10 cellular contexts compared by ENCODE assay signal in the genomic region with DNA sequence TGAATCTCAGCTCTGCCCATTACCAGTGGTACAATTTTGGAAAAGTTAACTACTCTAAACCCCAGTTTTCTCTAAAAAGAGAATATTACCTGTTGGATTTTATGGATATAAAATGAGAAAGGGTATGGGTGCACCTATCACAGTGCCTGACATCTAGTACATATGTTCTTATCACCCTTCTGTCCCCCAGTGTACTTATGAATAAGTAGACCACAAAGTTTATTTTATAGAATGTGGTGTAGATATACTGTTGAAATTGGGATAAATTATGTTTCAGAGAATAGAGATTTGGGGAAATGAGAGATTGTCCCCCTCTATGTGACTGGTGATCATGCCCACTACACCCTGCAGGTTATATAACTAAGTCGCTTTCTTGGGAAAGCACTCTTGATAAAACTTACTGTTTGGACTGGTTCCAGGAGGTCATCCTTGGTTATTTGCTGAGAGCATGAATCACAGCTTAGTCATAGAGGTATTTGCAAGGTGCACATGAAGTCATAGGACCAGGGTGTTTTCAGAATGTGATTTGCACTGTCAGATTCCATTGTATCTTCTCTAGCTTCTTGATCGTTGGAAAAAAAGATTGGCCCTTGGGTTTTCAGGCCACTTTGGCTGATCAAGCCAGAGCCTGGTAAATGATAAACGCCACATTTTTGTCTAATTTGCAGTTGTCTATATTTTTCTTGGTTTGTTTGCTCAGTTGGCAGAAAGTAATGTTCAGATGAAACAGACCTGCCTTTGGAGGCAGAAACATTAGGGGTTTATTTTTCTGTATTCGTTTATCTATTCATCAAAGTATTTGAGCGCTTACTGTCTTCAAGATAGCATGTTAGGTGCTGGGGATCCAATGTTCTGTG. TPM values are rescaled to one million over a fixed set of nuclear protein-coding genes. Genes with fewer than 3 reads are reported as not detected.
DNase-seq lines count a peak whose midpoint lies in the region; ATAC-seq and TF ChIP-seq lines count a peak whose summit lies in the region.
"Had no signal": no experiment of that assay in that cellular context is flagged by ENCODE, and none has a peak within 500 bp of the region (broad histone marks: within the 10 kb centered on the region; RNA-seq: fewer than 3 reads in every experiment).

No MANE protein-coding gene starts in this region.

- no peak for TF ChIP-seq CTCF in left lung (IDR thresholded peaks at IDR 0.05)

- H3K27ac ChIP-seq in left lung: peak overlapping the region in 1 of 2 donors; percentile 96

- peak; percentile 86 for DNase-seq in A172 (ENCODE audit: low spot score)
- peak; percentile 97 for DNase-seq in HPDE6-E6E7 (ENCODE audit: extremely low spot score)
- DNase-seq in amniotic epithelial cell (ENCODE audit: low read depth): peak; percentile 86
- DNase-seq in left lung: no peak
- DNase-seq in naive thymus-derived CD8-positive, alpha-beta T cell: no peak
- DNase-seq in NOMO-1 treated with dmso at 0.1 percent for 144 hours (lab: John Stamatoyannopoulos, UW; ENCODE audit: unreplicated experiment): no peak
- DNase-seq in inferior parietal cortex (ENCODE audit: extremely low spot score): no peak
- DNase-seq: NCI-H510A treated with DMSO at 0.1 percent for 48 hours had no signal

- no peaks in the 10 kb centered on the region for H3K27me3 ChIP-seq in left lung

- H3K9me3 ChIP-seq in left lung: no peaks in the 10 kb centered on the region

- H3K4me3 Mint-ChIP-seq in naive thymus-derived CD8-positive, alpha-beta T cell: no peak overlapping the region
- H3K4me3 Mint-ChIP-seq: neural crest cell had no signal

- peaks cover 0 to 60% of the 10 kb centered on the region in 2 donors for H3K4me1 ChIP-seq in left lung

- H3K4me1 Mint-ChIP-seq in naive thymus-derived CD8-positive, alpha-beta T cell: peaks cover 7 to 33% (median 19%) of the 10 kb centered on the region in 4 donors
- H3K4me1 Mint-ChIP-seq: neural crest cell had no signal

- ATAC-seq in left lung (peak; percentile 75), HG02798 (IDR thresholded peaks at IDR 0.05; ENCODE audit: poor library complexity, unreplicated experiment) (no peak)
- no peak for ATAC-seq in naive thymus-derived CD8-positive, alpha-beta T cell

- H3K9me3 Mint-ChIP-seq in naive thymus-derived CD8-positive, alpha-beta T cell: no peaks in the 10 kb centered on the region
- H3K9me3 Mint-ChIP-seq: neural crest cell had no signal

- peaks cover 0 to 52% of the 10 kb centered on the region in 2 donors for H3K36me3 ChIP-seq in left lung

- no peaks in the 10 kb centered on the region for H3K27me3 Mint-ChIP-seq in naive thymus-derived CD8-positive, alpha-beta T cell

- H3K27ac Mint-ChIP-seq in naive thymus-derived CD8-positive, alpha-beta T cell: no peak overlapping the region

- H3K36me3 Mint-ChIP-seq in naive thymus-derived CD8-positive, alpha-beta T cell: peaks cover 1 to 24% (median 24%) of the 10 kb centered on the region in 3 donors

- no peak overlapping the region for H3K4me3 ChIP-seq in left lung

- POLR2A ChIA-PET in naive thymus-derived CD8-positive, alpha-beta T cell (lab: Charles Lee): no interaction called here

- intact Hi-C loops in left lung (cut with DNase I): no loop called here

RNA-seq across cellular contexts. Expression of gene STX3, which starts 21.3 kb away (rescaled TPM):
- total RNA-seq in A172 (2014; rRNA removed; shearing (Covaris generic)): 53.2 and 70.0 TPM in 2 replicates
- 10 to 100 TPM; 65.9 to 66.7 TPM for total RNA-seq in left lung
- 10 to 100 TPM; 10.3 to 11.2 TPM for total RNA-seq in naive thymus-derived CD8-positive, alpha-beta T cell
- polyA plus RNA-seq in naive thymus-derived CD8-positive, alpha-beta T cell: 1 to 10 TPM; 2.8 to 3.6 (median 3.0) TPM

RNA-seq across cellular contexts. Expression of gene MRPL16, which starts 34.1 kb away (rescaled TPM):
- 58.4 and 66.5 TPM in 2 replicates for total RNA-seq in A172 (2014; rRNA removed; shearing (Covaris generic))
- 10 to 100 TPM; 32.9 to 35.6 TPM for total RNA-seq in left lung
- total RNA-seq in naive thymus-derived CD8-positive, alpha-beta T cell: 10 to 100 TPM; 44.4 to 45.2 TPM
- 10 to 100 TPM; 68.4 to 93.0 (median 92.8) TPM for polyA plus RNA-seq in naive thymus-derived CD8-positive, alpha-beta T cell

Comparison
In these comparisons a context has a peak if more than half of its experiments do, and no peak if none do; other contexts are left out.
1. DNase-seq: peak in A172 (single experiment), HPDE6-E6E7 (single experiment) and amniotic epithelial cell (single experiment); none in left lung (0 of 2), naive thymus-derived CD8-positive, alpha-beta T cell (0 of 10), NOMO-1 treated with dmso at 0.1 percent for 144 hours (single experiment) and inferior parietal cortex (single experiment).